8 cellular contexts compared by ENCODE assay signal in the genomic region with DNA sequence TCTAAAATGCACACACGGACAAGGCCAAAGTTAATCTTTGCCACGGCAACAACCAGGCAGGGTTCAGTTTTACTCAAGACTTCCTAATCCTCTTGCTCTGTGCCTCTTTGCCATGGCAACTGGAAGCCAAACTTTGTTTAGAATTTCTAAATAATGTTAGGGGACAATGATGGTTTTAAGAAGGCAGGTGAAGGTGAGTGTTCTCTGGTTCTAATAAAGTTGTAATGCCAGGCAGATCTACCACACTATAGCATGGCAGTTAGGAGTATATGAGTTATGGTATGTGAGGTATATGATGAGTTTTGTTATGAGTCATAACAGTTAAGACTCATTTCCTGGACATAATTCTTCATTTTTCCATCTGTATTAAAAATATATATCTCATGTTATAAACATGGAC. TPM values are rescaled to one million over a fixed set of nuclear protein-coding genes. Genes with fewer than 3 reads are reported as not detected.
DNase-seq lines count a peak whose midpoint lies in the region; ATAC-seq and TF ChIP-seq lines count a peak whose summit lies in the region.

No MANE protein-coding gene starts in this region.

- H3K9me3 ChIP-seq in stomach = no peaks in the 10 kb centered on the region

- H3K9me3 Mint-ChIP-seq in activated T-helper 1 cell treated with anti-CD3 and anti-CD28 coated beads, Interleukin-12 subunit alpha, Interleukin-12 subunit beta, Interleukin-2, Interleukin-4 antibody, amounts not matched to agents 30 ng/mL and 10 ng/mL and 1 ng/mL, durations not matched to agents 14 hours and 24 hours and 36 hours = no peaks in the 10 kb centered on the region

- H3K36me3 ChIP-seq in stomach = no peaks in the 10 kb centered on the region

- ATAC-seq in GM19397 (IDR thresholded peaks at IDR 0.05; ENCODE audit: unreplicated experiment) = peak; percentile 47
- peak; percentile 27 for ATAC-seq in HG03558 (IDR thresholded peaks at IDR 0.05; ENCODE audit: extremely low read depth, unreplicated experiment)

- no peak for TF ChIP-seq CTCF in stomach (IDR thresholded peaks at IDR 0.05)

- H3K4me3 Mint-ChIP-seq in activated T-helper 1 cell treated with anti-CD3 and anti-CD28 coated beads, Interleukin-12 subunit alpha, Interleukin-12 subunit beta, Interleukin-2, Interleukin-4 antibody, amounts not matched to agents 30 ng/mL and 10 ng/mL and 1 ng/mL, durations not matched to agents 14 hours and 24 hours and 36 hours = peak overlapping the region; percentile 92

- peaks cover 52% of the 10 kb centered on the region for H3K4me1 Mint-ChIP-seq in activated T-helper 1 cell treated with anti-CD3 and anti-CD28 coated beads, Interleukin-12 subunit alpha, Interleukin-12 subunit beta, Interleukin-2, Interleukin-4 antibody, amounts not matched to agents 30 ng/mL and 10 ng/mL and 1 ng/mL, durations not matched to agents 14 hours and 24 hours and 36 hours (ENCODE audit: low read depth)

- no peak for TF ChIP-seq EP300 in stomach (IDR thresholded peaks at IDR 0.05)

- H3K27ac Mint-ChIP-seq in activated T-helper 1 cell treated with anti-CD3 and anti-CD28 coated beads, Interleukin-12 subunit alpha, Interleukin-12 subunit beta, Interleukin-2, Interleukin-4 antibody, amounts not matched to agents 30 ng/mL and 10 ng/mL and 1 ng/mL, durations not matched to agents 14 hours and 24 hours and 36 hours = peak overlapping the region; percentile 94

- intact Hi-C loops in activated T-helper 1 cell treated with anti-CD3 and anti-CD28 coated beads, Interleukin-12 subunit alpha, Interleukin-12 subunit beta, Interleukin-2, Interleukin-4 antibody, amounts not matched to agents 30 ng/mL and 10 ng/mL and 1 ng/mL, durations not matched to agents 14 hours and 24 hours and 36 hours (cut with micrococcal nuclease) = loop anchor here (1.0 to 10.0 kb wide), 6 partner anchors 8 to 533 kb away; no protein-coding TSS in a partner anchor
- intact Hi-C loops in stomach (cut with DNase I; ENCODE audit: low total_unique reads) = no loop called here

- no peaks in the 10 kb centered on the region for H3K27me3 Mint-ChIP-seq in activated T-helper 1 cell treated with anti-CD3 and anti-CD28 coated beads, Interleukin-12 subunit alpha, Interleukin-12 subunit beta, Interleukin-2, Interleukin-4 antibody, amounts not matched to agents 30 ng/mL and 10 ng/mL and 1 ng/mL, durations not matched to agents 14 hours and 24 hours and 36 hours (ENCODE audit: insufficient read depth)

- H3K27ac ChIP-seq in stomach = peak overlapping the region in 3 of 5 donors; percentile 15 to 71 (median 61)

- peaks cover 36% of the 10 kb centered on the region for H3K36me3 Mint-ChIP-seq in activated T-helper 1 cell treated with anti-CD3 and anti-CD28 coated beads, Interleukin-12 subunit alpha, Interleukin-12 subunit beta, Interleukin-2, Interleukin-4 antibody, amounts not matched to agents 30 ng/mL and 10 ng/mL and 1 ng/mL, durations not matched to agents 14 hours and 24 hours and 36 hours (ENCODE audit: low read depth)

- H3K4me3 ChIP-seq in stomach = peak overlapping the region in 3 of 4 donors; percentile 7 to 25 (median 16)

- no peaks in the 10 kb centered on the region for H3K27me3 ChIP-seq in stomach

- no peaks in the 10 kb centered on the region for H3K4me1 ChIP-seq in stomach

- WGBS in stomach, 5 donors = 47 to 66% (median 55%) methylated on average over 2 of the region's 2 CpGs

- DNase-seq in CD1c-positive myeloid dendritic cell (ENCODE audit: extremely low spot score) (peak; percentile 69), stomach (no peak), GM03348 (ENCODE audit: low spot score) (no peak), NCI-H1694 (lab: John Stamatoyannopoulos, UW) (no peak), NCI-H146 treated with DMSO at 0.1 percent for 48 hours (lab: John Stamatoyannopoulos, UW; ENCODE audit: unreplicated experiment) (no peak)
- DNase-seq in activated T-helper 1 cell treated with anti-CD3 and anti-CD28 coated beads, Interleukin-12 subunit alpha, Interleukin-12 subunit beta, Interleukin-2, Interleukin-4 antibody, amounts not matched to agents 30 ng/mL and 10 ng/mL and 1 ng/mL, durations not matched to agents 14 hours and 24 hours and 36 hours (ENCODE audit: low spot score) = no peak

- no peak for TF ChIP-seq POLR2A in stomach (IDR thresholded peaks at IDR 0.05)

RNA-seq across cellular contexts. Expression of gene PTPRC, which starts 2.7 kb away (rescaled TPM):
- 512 and 516 TPM in 2 replicates for total RNA-seq in activated T-helper 1 cell treated with anti-CD3 and anti-CD28 coated beads, Interleukin-12 subunit alpha, Interleukin-12 subunit beta, Interleukin-2, Interleukin-4 antibody, amounts not matched to agents 30 ng/mL and 10 ng/mL and 1 ng/mL, durations not matched to agents 14 hours and 24 hours and 36 hours
- 10 to 100 TPM in 4 of 5 donors, under 1 TPM in 1; 0.58 to 50.9 (median 25.4) TPM for total RNA-seq in stomach
- 1 to 10 TPM; 2.8 to 5.3 (median 3.0) TPM for polyA plus RNA-seq in stomach
